In the genomic region with DNA sequence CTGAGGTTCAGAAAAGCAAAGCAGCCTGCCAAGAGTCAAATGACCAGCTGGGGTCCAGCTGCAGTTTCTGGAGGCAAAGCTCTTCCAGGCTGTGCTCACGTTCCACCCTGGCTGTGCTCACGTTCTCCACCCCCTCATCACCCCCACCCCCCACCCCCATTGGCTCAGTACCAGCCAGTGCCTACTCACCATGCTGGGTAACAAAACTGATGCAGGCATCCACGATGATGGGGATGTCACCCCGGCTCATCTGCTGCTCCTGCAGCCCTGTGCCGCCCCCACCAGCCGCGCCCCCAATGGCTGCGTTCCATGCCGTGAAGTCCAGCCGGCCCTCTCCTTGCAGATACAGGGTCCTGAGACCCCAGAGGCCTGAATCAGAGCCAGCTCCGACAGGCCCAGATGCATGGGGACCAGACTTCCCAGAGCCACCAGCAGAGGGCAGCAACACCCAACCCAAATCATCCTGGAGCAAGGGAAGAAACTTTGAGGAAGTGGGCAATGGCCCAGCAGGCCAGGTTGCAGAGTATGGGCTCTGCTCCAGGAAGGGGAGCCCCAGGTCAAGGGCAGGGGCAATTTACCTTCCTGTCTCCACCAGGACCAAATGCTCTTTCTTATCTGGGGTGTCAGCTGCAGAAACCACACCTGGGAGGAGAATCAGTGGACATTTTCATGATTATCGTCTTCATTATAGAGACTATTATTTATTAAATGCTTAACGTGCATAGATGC, we compare ENCODE assay signal across 1 cellular context.
TF ChIP-seq lines count a peak whose summit lies in the region.

No MANE protein-coding gene starts in this region.

TF ChIP-seq in endothelial cell of umbilical vein, 7 proteins besides CTCF, POLR2A, EP300 and RAD21:
- no peak for TF ChIP-seq EZH2 (IDR thresholded peaks at IDR 0.05; ENCODE audit: borderline replicate concordance, low read depth, low read length, severe bottlenecking)
- TF ChIP-seq JUN (IDR thresholded peaks at IDR 0.05; ENCODE audit: borderline replicate concordance, insufficient read depth, insufficient read length, low read depth) = no peak
- no peak for TF ChIP-seq FOS (IDR thresholded peaks at IDR 0.05; ENCODE audit: borderline replicate concordance, insufficient read depth, low read length)
TF ChIP-seq in endothelial cell of umbilical vein: peak in this region for 0.
